ENCODE assay signal across 24 cellular contexts in genomic region chr18:67023059-67023458, GRCh38.
"Had no signal": no experiment of that assay in that cellular context is flagged by ENCODE, and none has a peak within 500 bp of the region (broad histone marks: within the 10 kb centered on the region; RNA-seq: fewer than 3 reads in every experiment).

No MANE protein-coding gene starts in this region.

- ATAC-seq: effector memory CD8-positive, alpha-beta T cell; esophagus mucosa; foreskin keratinocyte; gastrocnemius medialis; gastroesophageal sphincter; heart left ventricle; heart right ventricle had no signal

- H3K27ac ChIP-seq: colonic mucosa, coronary artery, dorsolateral prefrontal cortex, epithelial cell of prostate, esophagus muscularis mucosa, esophagus squamous epithelium, foreskin keratinocyte, gastrocnemius medialis, gastroesophageal sphincter, heart left ventricle, heart right ventricle had no signal

- DNase-seq: colonic mucosa; cortex of kidney; dermis blood vessel endothelial cell; dorsolateral prefrontal cortex; effector CD4-positive, alpha-beta T cell; effector CD8-positive, alpha-beta T cell; effector memory CD4-positive, alpha-beta T cell; effector memory CD8-positive, alpha-beta T cell; endodermal cell; erythroblast; esophagus squamous epithelium; foreskin fibroblast; foreskin keratinocyte; foreskin melanocyte; gastrocnemius medialis; glutamatergic neuron; head of caudate nucleus; heart left ventricle; heart right ventricle had no signal

- H3K4me3 ChIP-seq: colonic mucosa, coronary artery, dorsolateral prefrontal cortex, esophagus muscularis mucosa, esophagus squamous epithelium, gastrocnemius medialis, gastroesophageal sphincter, heart left ventricle, heart right ventricle had no signal

- H3K9me3 ChIP-seq: colonic mucosa, esophagus muscularis mucosa, esophagus squamous epithelium, gastrocnemius medialis, gastroesophageal sphincter, heart left ventricle, heart right ventricle had no signal

- H3K36me3 ChIP-seq: colonic mucosa, esophagus muscularis mucosa, esophagus squamous epithelium, gastrocnemius medialis, gastroesophageal sphincter, heart left ventricle, heart right ventricle had no signal

- H3K27me3 ChIP-seq: colonic mucosa, dorsolateral prefrontal cortex, esophagus muscularis mucosa, esophagus squamous epithelium, foreskin keratinocyte, gastrocnemius medialis, gastroesophageal sphincter, heart left ventricle, heart right ventricle had no signal

- H3K4me1 ChIP-seq: colonic mucosa, esophagus muscularis mucosa, esophagus squamous epithelium, foreskin keratinocyte, gastrocnemius medialis, gastroesophageal sphincter, heart left ventricle, heart right ventricle had no signal
